1 cellular context compared by ENCODE assay signal in the genomic region with DNA sequence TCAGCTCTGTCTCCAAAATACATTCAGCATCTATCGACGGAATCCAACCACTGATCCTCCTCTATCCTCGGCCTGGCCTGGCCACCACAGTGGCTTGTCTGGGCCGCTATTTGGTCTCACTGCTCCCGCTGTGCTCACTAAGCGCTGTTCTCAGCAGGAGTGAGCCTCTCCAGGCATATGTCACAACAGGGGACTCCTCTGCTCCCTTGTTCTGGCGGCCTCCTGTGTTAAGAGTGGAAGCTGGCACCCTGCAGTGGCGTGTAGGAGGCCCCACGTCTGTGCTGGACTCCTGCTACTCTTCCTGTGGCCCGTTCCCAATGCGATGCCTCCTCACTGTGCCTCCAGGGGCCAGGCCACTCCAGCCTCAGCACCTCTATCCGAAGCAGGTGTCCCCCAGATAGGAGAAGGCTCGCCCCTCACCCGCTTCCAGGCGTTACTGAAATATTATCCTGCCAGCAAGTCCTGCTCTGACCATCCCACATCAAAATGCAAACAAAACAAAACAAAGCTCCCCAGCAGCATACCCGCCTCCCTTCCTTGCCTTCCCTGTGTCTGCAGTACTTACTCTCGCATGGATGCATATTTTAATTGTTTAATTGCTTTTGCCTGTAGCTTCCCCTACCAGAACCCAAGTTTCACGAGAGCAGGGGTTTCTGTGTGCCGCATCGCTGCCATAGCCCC.
TF ChIP-seq lines count a peak whose summit lies in the region.

No MANE protein-coding gene starts in this region.

TF ChIP-seq in GM12878, 131 proteins besides CTCF, POLR2A, EP300 and RAD21:
- no peak for TF ChIP-seq TBL1XR1 (IDR thresholded peaks at IDR 0.05; ENCODE audit: low read depth, low read length)
- no peak for TF ChIP-seq NFIC (IDR thresholded peaks at IDR 0.05; ENCODE audit: low read depth, low read length)
- no peak for TF ChIP-seq CHD4 (IDR thresholded peaks at IDR 0.05)
- TF ChIP-seq FOS (IDR thresholded peaks at IDR 0.05; ENCODE audit: borderline replicate concordance, extremely low read depth, insufficient read length), result no peak
- TF ChIP-seq, protein P1, sequence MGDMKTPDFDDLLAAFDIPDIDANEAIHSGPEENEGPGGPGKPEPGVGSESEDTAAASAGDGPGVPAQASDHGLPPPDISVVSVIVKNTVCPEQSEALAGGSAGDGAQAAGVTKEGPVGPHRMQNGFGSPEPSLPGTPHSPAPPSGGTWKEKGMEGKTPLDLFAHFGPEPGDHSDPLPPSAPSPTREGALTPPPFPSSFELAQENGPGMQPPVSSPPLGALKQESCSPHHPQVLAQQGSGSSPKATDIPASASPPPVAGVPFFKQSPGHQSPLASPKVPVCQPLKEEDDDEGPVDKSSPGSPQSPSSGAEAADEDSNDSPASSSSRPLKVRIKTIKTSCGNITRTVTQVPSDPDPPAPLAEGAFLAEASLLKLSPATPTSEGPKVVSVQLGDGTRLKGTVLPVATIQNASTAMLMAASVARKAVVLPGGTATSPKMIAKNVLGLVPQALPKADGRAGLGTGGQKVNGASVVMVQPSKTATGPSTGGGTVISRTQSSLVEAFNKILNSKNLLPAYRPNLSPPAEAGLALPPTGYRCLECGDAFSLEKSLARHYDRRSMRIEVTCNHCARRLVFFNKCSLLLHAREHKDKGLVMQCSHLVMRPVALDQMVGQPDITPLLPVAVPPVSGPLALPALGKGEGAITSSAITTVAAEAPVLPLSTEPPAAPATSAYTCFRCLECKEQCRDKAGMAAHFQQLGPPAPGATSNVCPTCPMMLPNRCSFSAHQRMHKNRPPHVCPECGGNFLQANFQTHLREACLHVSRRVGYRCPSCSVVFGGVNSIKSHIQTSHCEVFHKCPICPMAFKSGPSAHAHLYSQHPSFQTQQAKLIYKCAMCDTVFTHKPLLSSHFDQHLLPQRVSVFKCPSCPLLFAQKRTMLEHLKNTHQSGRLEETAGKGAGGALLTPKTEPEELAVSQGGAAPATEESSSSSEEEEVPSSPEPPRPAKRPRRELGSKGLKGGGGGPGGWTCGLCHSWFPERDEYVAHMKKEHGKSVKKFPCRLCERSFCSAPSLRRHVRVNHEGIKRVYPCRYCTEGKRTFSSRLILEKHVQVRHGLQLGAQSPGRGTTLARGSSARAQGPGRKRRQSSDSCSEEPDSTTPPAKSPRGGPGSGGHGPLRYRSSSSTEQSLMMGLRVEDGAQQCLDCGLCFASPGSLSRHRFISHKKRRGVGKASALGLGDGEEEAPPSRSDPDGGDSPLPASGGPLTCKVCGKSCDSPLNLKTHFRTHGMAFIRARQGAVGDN (IDR thresholded peaks at IDR 0.05), result no peak
- TF ChIP-seq CHD2 (IDR thresholded peaks at IDR 0.05; ENCODE audit: borderline replicate concordance, low read depth, low read length), result no peak
- no peak for TF ChIP-seq JUND (IDR thresholded peaks at IDR 0.05; ENCODE audit: low read depth, low read length)
- TF ChIP-seq, protein P2, sequence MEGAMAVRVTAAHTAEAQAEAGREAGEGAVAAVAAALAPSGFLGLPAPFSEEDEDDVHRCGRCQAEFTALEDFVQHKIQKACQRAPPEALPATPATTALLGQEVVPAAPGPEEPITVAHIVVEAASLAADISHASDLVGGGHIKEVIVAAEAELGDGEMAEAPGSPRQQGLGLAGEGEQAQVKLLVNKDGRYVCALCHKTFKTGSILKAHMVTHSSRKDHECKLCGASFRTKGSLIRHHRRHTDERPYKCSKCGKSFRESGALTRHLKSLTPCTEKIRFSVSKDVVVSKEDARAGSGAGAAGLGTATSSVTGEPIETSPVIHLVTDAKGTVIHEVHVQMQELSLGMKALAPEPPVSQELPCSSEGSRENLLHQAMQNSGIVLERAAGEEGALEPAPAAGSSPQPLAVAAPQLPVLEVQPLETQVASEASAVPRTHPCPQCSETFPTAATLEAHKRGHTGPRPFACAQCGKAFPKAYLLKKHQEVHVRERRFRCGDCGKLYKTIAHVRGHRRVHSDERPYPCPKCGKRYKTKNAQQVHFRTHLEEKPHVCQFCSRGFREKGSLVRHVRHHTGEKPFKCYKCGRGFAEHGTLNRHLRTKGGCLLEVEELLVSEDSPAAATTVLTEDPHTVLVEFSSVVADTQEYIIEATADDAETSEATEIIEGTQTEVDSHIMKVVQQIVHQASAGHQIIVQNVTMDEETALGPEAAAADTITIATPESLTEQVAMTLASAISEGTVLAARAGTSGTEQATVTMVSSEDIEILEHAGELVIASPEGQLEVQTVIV (IDR thresholded peaks at IDR 0.05; ENCODE audit: borderline replicate concordance, partially characterized antibody), result no peak
- no peak for TF ChIP-seq DPF2 (IDR thresholded peaks at IDR 0.05)
- no peak for TF ChIP-seq EZH2 (IDR thresholded peaks at IDR 0.05; ENCODE audit: borderline replicate concordance, control insufficient read depth, low read depth, low read length)
- no peak for TF ChIP-seq NRF1 (conservative IDR thresholded peaks at IDR 0.05; ENCODE audit: low read depth, low read length)
- no peak for TF ChIP-seq SUPT20H (IDR thresholded peaks at IDR 0.05; ENCODE audit: borderline replicate concordance, control insufficient read depth, low read depth, low read length)
- no peak for TF ChIP-seq CBFB (IDR thresholded peaks at IDR 0.05; ENCODE audit: low read depth)
- TF ChIP-seq ZZZ3 (IDR thresholded peaks at IDR 0.05; ENCODE audit: control insufficient read depth, insufficient read length, low read depth), result no peak
- TF ChIP-seq, protein P3, sequence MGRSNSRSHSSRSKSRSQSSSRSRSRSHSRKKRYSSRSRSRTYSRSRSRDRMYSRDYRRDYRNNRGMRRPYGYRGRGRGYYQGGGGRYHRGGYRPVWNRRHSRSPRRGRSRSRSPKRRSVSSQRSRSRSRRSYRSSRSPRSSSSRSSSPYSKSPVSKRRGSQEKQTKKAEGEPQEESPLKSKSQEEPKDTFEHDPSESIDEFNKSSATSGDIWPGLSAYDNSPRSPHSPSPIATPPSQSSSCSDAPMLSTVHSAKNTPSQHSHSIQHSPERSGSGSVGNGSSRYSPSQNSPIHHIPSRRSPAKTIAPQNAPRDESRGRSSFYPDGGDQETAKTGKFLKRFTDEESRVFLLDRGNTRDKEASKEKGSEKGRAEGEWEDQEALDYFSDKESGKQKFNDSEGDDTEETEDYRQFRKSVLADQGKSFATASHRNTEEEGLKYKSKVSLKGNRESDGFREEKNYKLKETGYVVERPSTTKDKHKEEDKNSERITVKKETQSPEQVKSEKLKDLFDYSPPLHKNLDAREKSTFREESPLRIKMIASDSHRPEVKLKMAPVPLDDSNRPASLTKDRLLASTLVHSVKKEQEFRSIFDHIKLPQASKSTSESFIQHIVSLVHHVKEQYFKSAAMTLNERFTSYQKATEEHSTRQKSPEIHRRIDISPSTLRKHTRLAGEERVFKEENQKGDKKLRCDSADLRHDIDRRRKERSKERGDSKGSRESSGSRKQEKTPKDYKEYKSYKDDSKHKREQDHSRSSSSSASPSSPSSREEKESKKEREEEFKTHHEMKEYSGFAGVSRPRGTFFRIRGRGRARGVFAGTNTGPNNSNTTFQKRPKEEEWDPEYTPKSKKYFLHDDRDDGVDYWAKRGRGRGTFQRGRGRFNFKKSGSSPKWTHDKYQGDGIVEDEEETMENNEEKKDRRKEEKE (IDR thresholded peaks at IDR 0.05), result no peak
- TF ChIP-seq HCFC1 (IDR thresholded peaks at IDR 0.05; ENCODE audit: low read length), result no peak
- TF ChIP-seq SP1 (IDR thresholded peaks at IDR 0.05; ENCODE audit: low read depth, low read length), result no peak
